Comparison of ENCODE assay signal across 1 cellular context in the genomic region with DNA sequence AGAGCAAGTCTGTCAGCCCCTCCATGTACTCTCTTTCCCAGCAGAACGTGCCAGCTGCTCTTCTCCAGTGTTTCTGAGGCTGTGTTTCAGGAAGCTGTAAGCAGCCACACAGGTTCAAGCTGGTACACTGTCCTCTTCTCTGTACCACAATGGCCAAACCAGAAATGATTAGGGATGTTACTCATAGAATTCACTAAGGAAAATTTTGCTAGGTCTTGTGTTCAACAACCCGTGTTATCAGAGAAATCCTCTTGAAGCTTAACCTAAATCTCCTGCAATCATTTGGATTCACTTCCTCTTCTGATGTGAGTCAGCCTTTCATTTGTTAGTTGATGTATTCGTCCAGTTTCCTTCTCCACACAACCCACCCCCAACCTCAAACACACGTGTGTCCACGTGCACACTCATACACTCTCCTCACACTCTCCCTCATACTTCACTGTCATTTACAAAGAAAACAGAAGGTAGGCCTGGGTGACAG.
TF ChIP-seq lines count a peak whose summit lies in the region.

No MANE protein-coding gene starts in this region.

TF ChIP-seq in K562, 482 proteins besides CTCF, POLR2A, EP300 and RAD21 (continued from another document and continues in another):
- TF ChIP-seq, protein P1, sequence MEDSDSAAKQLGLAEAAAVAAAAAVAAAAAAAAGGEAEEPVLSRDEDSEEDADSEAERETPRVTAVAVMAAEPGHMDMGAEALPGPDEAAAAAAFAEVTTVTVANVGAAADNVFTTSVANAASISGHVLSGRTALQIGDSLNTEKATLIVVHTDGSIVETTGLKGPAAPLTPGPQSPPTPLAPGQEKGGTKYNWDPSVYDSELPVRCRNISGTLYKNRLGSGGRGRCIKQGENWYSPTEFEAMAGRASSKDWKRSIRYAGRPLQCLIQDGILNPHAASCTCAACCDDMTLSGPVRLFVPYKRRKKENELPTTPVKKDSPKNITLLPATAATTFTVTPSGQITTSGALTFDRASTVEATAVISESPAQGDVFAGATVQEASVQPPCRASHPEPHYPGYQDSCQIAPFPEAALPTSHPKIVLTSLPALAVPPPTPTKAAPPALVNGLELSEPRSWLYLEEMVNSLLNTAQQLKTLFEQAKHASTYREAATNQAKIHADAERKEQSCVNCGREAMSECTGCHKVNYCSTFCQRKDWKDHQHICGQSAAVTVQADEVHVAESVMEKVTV (CRISPR knock-in tag; IDR thresholded peaks at IDR 0.05), result no peak
- peak; percentile 37; the same call in 1 of the 2 replicates for TF ChIP-seq CBFA2T3 (IDR thresholded peaks at IDR 0.05)
- TF ChIP-seq KDM2B (CRISPR knock-in tag; IDR thresholded peaks at IDR 0.05), result no peak
- TF ChIP-seq POU5F1 (IDR thresholded peaks at IDR 0.05; ENCODE audit: borderline replicate concordance, low read depth, low read length, partially characterized antibody), result no peak
- no peak for TF ChIP-seq ZNF583 (CRISPR knock-in tag; IDR thresholded peaks at IDR 0.05)
- peak; percentile 84 for TF ChIP-seq NFE2 (IDR thresholded peaks at IDR 0.05; ENCODE audit: low read depth)
- no peak for TF ChIP-seq ZKSCAN1 (IDR thresholded peaks at IDR 0.05; ENCODE audit: low read depth, low read length)
- no peak for TF ChIP-seq SNRNP70 (optimal IDR thresholded peaks at IDR 0.05; ENCODE audit: low read depth, low read length)
- no peak for TF ChIP-seq ZKSCAN3 (CRISPR knock-in tag; IDR thresholded peaks at IDR 0.05)
- peak; percentile 68; the same call in 1 of the 2 replicates for TF ChIP-seq SMARCE1 (IDR thresholded peaks at IDR 0.05)
- TF ChIP-seq CREM (IDR thresholded peaks at IDR 0.05; ENCODE audit: low read depth), result no peak
- TF ChIP-seq JUNB (CRISPR knock-in tag; conservative IDR thresholded peaks at IDR 0.05), result no peak
- no peak for TF ChIP-seq MEF2A (IDR thresholded peaks at IDR 0.05; ENCODE audit: control insufficient read depth, low read depth, low read length)
- TF ChIP-seq CTBP1 (IDR thresholded peaks at IDR 0.05; ENCODE audit: borderline replicate concordance), result 0 out of 2 replicates have a peak, but pooled peaks have one; percentile 37
- no peak for TF ChIP-seq RBM25 (IDR thresholded peaks at IDR 0.05; ENCODE audit: low read depth, low read length, severe bottlenecking)
- peak in 1 of 2 experiments; percentile 56; a peak in 1 of 4 replicates for TF ChIP-seq RCOR1 (IDR thresholded peaks at IDR 0.05; ENCODE audit: borderline replicate concordance in 1 of 2, low read depth in 2 of 2, low read length in 2 of 2)
- no peak for TF ChIP-seq PATZ1 (CRISPR knock-in tag; IDR thresholded peaks at IDR 0.05; ENCODE audit: borderline replicate concordance)
- TF ChIP-seq, protein P2, sequence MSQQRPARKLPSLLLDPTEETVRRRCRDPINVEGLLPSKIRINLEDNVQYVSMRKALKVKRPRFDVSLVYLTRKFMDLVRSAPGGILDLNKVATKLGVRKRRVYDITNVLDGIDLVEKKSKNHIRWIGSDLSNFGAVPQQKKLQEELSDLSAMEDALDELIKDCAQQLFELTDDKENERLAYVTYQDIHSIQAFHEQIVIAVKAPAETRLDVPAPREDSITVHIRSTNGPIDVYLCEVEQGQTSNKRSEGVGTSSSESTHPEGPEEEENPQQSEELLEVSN (IDR thresholded peaks at IDR 0.05; ENCODE audit: borderline replicate concordance in 1 of 2, extremely low read depth in 1 of 2, insufficient read depth in 1 of 2, insufficient read length in 1 of 2, low read depth in 1 of 2, low read length in 1 of 2, poor library complexity in 1 of 2, severe bottlenecking in 1 of 2), result no peak
- TF ChIP-seq FOXA3 (CRISPR knock-in tag; conservative IDR thresholded peaks at IDR 0.05 in 1 of 2, IDR thresholded peaks at IDR 0.05 in 1 of 2), result no peak
- no peak for TF ChIP-seq TAF1 (IDR thresholded peaks at IDR 0.05; ENCODE audit: control insufficient read depth, extremely low read depth, insufficient read depth, low read length, severe bottlenecking)
- no peak for TF ChIP-seq ZBTB40 (IDR thresholded peaks at IDR 0.05)
- no peak for TF ChIP-seq ZBTB40 (CRISPR knock-in tag; IDR thresholded peaks at IDR 0.05)
- peak; percentile 50 for TF ChIP-seq L3MBTL2 (IDR thresholded peaks at IDR 0.05)
- TF ChIP-seq ETV5 (CRISPR knock-in tag; IDR thresholded peaks at IDR 0.05; ENCODE audit: low read depth), result no peak
- no peak for TF ChIP-seq BDP1 (IDR thresholded peaks at IDR 0.05; ENCODE audit: insufficient read depth, insufficient read length)
- TF ChIP-seq NFIX (CRISPR knock-in tag; IDR thresholded peaks at IDR 0.05; ENCODE audit: low read depth), result no peak
- TF ChIP-seq, protein P3, sequence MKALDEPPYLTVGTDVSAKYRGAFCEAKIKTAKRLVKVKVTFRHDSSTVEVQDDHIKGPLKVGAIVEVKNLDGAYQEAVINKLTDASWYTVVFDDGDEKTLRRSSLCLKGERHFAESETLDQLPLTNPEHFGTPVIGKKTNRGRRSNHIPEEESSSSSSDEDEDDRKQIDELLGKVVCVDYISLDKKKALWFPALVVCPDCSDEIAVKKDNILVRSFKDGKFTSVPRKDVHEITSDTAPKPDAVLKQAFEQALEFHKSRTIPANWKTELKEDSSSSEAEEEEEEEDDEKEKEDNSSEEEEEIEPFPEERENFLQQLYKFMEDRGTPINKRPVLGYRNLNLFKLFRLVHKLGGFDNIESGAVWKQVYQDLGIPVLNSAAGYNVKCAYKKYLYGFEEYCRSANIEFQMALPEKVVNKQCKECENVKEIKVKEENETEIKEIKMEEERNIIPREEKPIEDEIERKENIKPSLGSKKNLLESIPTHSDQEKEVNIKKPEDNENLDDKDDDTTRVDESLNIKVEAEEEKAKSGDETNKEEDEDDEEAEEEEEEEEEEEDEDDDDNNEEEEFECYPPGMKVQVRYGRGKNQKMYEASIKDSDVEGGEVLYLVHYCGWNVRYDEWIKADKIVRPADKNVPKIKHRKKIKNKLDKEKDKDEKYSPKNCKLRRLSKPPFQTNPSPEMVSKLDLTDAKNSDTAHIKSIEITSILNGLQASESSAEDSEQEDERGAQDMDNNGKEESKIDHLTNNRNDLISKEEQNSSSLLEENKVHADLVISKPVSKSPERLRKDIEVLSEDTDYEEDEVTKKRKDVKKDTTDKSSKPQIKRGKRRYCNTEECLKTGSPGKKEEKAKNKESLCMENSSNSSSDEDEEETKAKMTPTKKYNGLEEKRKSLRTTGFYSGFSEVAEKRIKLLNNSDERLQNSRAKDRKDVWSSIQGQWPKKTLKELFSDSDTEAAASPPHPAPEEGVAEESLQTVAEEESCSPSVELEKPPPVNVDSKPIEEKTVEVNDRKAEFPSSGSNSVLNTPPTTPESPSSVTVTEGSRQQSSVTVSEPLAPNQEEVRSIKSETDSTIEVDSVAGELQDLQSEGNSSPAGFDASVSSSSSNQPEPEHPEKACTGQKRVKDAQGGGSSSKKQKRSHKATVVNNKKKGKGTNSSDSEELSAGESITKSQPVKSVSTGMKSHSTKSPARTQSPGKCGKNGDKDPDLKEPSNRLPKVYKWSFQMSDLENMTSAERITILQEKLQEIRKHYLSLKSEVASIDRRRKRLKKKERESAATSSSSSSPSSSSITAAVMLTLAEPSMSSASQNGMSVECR (CRISPR knock-in tag; IDR thresholded peaks at IDR 0.05), result no peak
- TF ChIP-seq TCF3 (CRISPR knock-in tag; IDR thresholded peaks at IDR 0.05), result 0 out of 2 replicates have a peak, but pooled peaks have one; percentile 20
- TF ChIP-seq ARID1B (IDR thresholded peaks at IDR 0.05), result peak; percentile 63
- no peak for TF ChIP-seq CXXC5 (CRISPR knock-in tag; IDR thresholded peaks at IDR 0.05)
- no peak for TF ChIP-seq ZNF764 (CRISPR knock-in tag; IDR thresholded peaks at IDR 0.05; ENCODE audit: low read depth)
- no peak for TF ChIP-seq ELK3 (CRISPR knock-in tag; IDR thresholded peaks at IDR 0.05)
- no peak for TF ChIP-seq HINFP (tag; conservative IDR thresholded peaks at IDR 0.05; ENCODE audit: low read depth)
- TF ChIP-seq FUS (optimal IDR thresholded peaks at IDR 0.05; ENCODE audit: low read depth, low read length), result no peak
